ENCODE assay signal across 8 cellular contexts in the genomic region with DNA sequence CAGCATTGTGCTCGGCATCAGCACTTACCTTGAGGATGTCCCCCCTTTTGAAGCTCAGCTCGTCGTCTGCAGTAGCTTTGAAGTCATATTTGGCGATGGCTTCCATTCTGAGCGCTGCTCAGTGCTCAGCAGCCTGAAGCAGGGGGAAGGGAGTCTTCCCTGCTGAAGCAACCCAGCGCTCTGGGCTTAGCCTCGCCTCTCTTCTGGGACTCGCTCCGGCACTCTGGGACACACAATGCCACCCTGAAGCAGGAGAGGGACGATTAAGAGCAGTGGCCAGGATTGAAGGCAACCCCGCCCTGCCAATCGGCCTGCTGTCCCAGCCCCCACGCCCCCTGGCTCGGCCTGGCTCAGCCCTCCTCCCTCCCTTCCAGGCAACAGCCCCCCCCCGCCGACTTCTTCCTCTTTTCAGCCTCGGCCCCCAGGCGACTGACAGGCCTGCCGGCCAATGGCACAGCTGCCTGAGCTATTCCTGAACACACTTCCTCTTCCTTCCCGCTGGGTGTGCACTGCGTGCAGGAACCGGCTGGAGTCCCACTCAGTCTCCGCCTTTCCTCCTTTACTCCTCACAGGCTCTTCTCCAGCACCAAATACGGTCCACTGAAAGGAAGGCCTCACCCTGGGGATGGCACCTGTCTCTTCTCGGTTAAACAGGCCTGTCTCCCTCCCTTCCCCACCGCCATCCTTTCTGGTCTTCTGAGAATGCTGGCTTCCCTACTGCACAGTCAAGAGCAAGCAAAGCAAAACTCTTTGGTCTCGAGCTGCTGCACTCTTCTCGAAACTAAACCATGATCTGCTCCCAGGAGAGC. TPM values are rescaled to one million over a fixed set of nuclear protein-coding genes. Genes with fewer than 3 reads are reported as not detected.
DNase-seq lines count a peak whose midpoint lies in the region; ATAC-seq and TF ChIP-seq lines count a peak whose summit lies in the region.

No MANE protein-coding gene starts in this region.

- peak overlapping the region; percentile 79 for H3K4me2 ChIP-seq in osteoblast (ENCODE audit: insufficient read depth, low read length)

- H3K4me1 Mint-ChIP-seq in activated naive CD8-positive, alpha-beta T cell (ENCODE audit: low read depth) = peaks cover 82% of the 10 kb centered on the region

- peak overlapping the region; percentile 94 for H3K4me3 Mint-ChIP-seq in activated naive CD8-positive, alpha-beta T cell

- H3K79me2 ChIP-seq in osteoblast (ENCODE audit: insufficient read depth, low read length) = peaks cover 90% of the 10 kb centered on the region

- H3K27ac Mint-ChIP-seq in activated naive CD8-positive, alpha-beta T cell = peak overlapping the region; percentile 47

- CTCF ChIA-PET in HEK293T (lab: Yijun Ruan, JAX) = interaction anchor here (0.9 to 1.7 kb wide), 8 partner anchors 10 to 123 kb away, joined by 3 to 8 read pairs (median 5); a partner anchor contains a TSS

- H3K27me3 ChIP-seq in osteoblast (ENCODE audit: insufficient read depth, low read length) (no peaks in the 10 kb centered on the region), testis (no peaks in the 10 kb centered on the region)

- H3K9me3 ChIP-seq in osteoblast (ENCODE audit: low read depth, low read length) (no peaks in the 10 kb centered on the region), testis (no peaks in the 10 kb centered on the region)

- intact Hi-C loops in head of caudate nucleus (cut with DNase I) = no loop called here
- intact Hi-C loops in testis (cut with DNase I; ENCODE audit: low total_unique reads) = no loop called here

- peak; percentile 99 for DNase-seq in ELR (ENCODE audit: low read depth)
- peak; percentile 97 for DNase-seq in HEK293T (ENCODE audit: extremely low spot score)
- DNase-seq in NCI-H1092 (lab: John Stamatoyannopoulos, UW) = peak; percentile 98
- peak; percentile 98 to 100 (median 99) for DNase-seq in head of caudate nucleus
- DNase-seq in osteoblast (ENCODE audit: insufficient read length, low spot score, missing footprints) = peak; percentile 98
- peak; percentile 99 for DNase-seq in testis

- ATAC-seq in SK-N-SH treated with all-trans-retinoic acid at 6 μM for 48 hours = peak; percentile 99

- TF ChIP-seq CTCF in osteoblast (IDR thresholded peaks at IDR 0.05; ENCODE audit: extremely low read depth, low read depth, low read length) = no peak
- peak in 1 of 3 experiments; percentile 19 for TF ChIP-seq CTCF in testis (IDR thresholded peaks at IDR 0.05)

- H3K36me3 Mint-ChIP-seq in activated naive CD8-positive, alpha-beta T cell = peaks cover 2% of the 10 kb centered on the region

- peak overlapping the region; percentile 82 for H2AFZ ChIP-seq in osteoblast (ENCODE audit: low read length)

- H3K27me3 Mint-ChIP-seq in activated naive CD8-positive, alpha-beta T cell = no peaks in the 10 kb centered on the region

- WGBS in testis, 2 donors = 15 to 24% methylated on average over 18 to 28 of the region's 28 CpGs

- H3K27ac ChIP-seq in osteoblast (ENCODE audit: low read depth, low read length) (peak overlapping the region; percentile 57), testis (peak overlapping the region; percentile 47 to 85)

- H3K36me3 ChIP-seq in osteoblast (ENCODE audit: insufficient read depth, low read length) = no peaks in the 10 kb centered on the region
- no peaks in the 10 kb centered on the region for H3K36me3 ChIP-seq in testis (ENCODE audit: low read depth, missing control alignments)

- peaks cover 25% of the 10 kb centered on the region for H4K20me1 ChIP-seq in osteoblast (ENCODE audit: insufficient read depth, low read length)

- no peaks in the 10 kb centered on the region for H3K9me3 Mint-ChIP-seq in activated naive CD8-positive, alpha-beta T cell (ENCODE audit: low read depth)

- peak overlapping the region; percentile 78 for H3K4me3 ChIP-seq in osteoblast (ENCODE audit: insufficient read depth, low read length)
- peak overlapping the region; percentile 49 to 56 for H3K4me3 ChIP-seq in testis

- no peak for TF ChIP-seq POLR2A in testis (IDR thresholded peaks at IDR 0.05)

- peaks cover 38% of the 10 kb centered on the region for H3K4me1 ChIP-seq in osteoblast (ENCODE audit: insufficient read depth, low read length)
- H3K4me1 ChIP-seq in testis = peaks cover 12% of the 10 kb centered on the region

- POLR2A ChIA-PET in HEK293T (lab: Yijun Ruan, JAX) = interaction anchor here (0.6 to 3.7 kb wide), 29 partner anchors 8 to 386 kb away, joined by 3 to 39 read pairs (median 5); a partner anchor contains a TSS

TF ChIP-seq in HEK293T, 16 proteins besides CTCF, POLR2A, EP300 and RAD21:
- TF ChIP-seq BHLHE40 (IDR thresholded peaks at IDR 0.05; ENCODE audit: borderline replicate concordance) (no peak), CTBP1 (IDR thresholded peaks at IDR 0.05; ENCODE audit: borderline replicate concordance) (peak; percentile 20; the same call in 1 of the 2 replicates), ARNT (IDR thresholded peaks at IDR 0.05) (no peak), SUZ12 (IDR thresholded peaks at IDR 0.05) (no peak), FOXM1 (IDR thresholded peaks at IDR 0.05; ENCODE audit: borderline replicate concordance) (peak; percentile 86; the same call in 1 of the 2 replicates), L3MBTL2 (conservative IDR thresholded peaks at IDR 0.05) (no peak), FOXA1 (IDR thresholded peaks at IDR 0.05) (no peak), NFRKB (IDR thresholded peaks at IDR 0.05) (no peak), TARDBP (IDR thresholded peaks at IDR 0.05) (no peak), HDGF (IDR thresholded peaks at IDR 0.05; ENCODE audit: borderline replicate concordance) (no peak), LEF1 (IDR thresholded peaks at IDR 0.05; ENCODE audit: borderline replicate concordance) (no peak), SP1 (IDR thresholded peaks at IDR 0.05) (no peak), ELF4 (IDR thresholded peaks at IDR 0.05) (peak; percentile 80), ZNF384 (IDR thresholded peaks at IDR 0.05) (no peak), FOXK2 (IDR thresholded peaks at IDR 0.05) (no peak)
- TF ChIP-seq, protein P1, sequence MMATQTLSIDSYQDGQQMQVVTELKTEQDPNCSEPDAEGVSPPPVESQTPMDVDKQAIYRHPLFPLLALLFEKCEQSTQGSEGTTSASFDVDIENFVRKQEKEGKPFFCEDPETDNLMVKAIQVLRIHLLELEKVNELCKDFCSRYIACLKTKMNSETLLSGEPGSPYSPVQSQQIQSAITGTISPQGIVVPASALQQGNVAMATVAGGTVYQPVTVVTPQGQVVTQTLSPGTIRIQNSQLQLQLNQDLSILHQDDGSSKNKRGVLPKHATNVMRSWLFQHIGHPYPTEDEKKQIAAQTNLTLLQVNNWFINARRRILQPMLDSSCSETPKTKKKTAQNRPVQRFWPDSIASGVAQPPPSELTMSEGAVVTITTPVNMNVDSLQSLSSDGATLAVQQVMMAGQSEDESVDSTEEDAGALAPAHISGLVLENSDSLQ (IDR thresholded peaks at IDR 0.05) = peak; percentile 100
TF ChIP-seq in HEK293T: peak in this region for 4.

TF ChIP-seq in SK-N-SH treated with all-trans-retinoic acid at 6 μM for 48 hours, 23 proteins besides CTCF, POLR2A, EP300 and RAD21 (continues in another document):
- TF ChIP-seq, protein P2, sequence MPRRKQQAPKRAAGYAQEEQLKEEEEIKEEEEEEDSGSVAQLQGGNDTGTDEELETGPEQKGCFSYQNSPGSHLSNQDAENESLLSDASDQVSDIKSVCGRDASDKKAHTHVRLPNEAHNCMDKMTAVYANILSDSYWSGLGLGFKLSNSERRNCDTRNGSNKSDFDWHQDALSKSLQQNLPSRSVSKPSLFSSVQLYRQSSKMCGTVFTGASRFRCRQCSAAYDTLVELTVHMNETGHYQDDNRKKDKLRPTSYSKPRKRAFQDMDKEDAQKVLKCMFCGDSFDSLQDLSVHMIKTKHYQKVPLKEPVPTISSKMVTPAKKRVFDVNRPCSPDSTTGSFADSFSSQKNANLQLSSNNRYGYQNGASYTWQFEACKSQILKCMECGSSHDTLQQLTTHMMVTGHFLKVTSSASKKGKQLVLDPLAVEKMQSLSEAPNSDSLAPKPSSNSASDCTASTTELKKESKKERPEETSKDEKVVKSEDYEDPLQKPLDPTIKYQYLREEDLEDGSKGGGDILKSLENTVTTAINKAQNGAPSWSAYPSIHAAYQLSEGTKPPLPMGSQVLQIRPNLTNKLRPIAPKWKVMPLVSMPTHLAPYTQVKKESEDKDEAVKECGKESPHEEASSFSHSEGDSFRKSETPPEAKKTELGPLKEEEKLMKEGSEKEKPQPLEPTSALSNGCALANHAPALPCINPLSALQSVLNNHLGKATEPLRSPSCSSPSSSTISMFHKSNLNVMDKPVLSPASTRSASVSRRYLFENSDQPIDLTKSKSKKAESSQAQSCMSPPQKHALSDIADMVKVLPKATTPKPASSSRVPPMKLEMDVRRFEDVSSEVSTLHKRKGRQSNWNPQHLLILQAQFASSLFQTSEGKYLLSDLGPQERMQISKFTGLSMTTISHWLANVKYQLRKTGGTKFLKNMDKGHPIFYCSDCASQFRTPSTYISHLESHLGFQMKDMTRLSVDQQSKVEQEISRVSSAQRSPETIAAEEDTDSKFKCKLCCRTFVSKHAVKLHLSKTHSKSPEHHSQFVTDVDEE (CRISPR knock-in tag; IDR thresholded peaks at IDR 0.05) = peak; percentile 15; the same call in 1 of the 2 replicates
- TF ChIP-seq RARB (CRISPR knock-in tag; IDR thresholded peaks at IDR 0.05) (no peak), TOX (CRISPR knock-in tag; IDR thresholded peaks at IDR 0.05; ENCODE audit: borderline replicate concordance) (no peak)
- TF ChIP-seq, protein P3, sequence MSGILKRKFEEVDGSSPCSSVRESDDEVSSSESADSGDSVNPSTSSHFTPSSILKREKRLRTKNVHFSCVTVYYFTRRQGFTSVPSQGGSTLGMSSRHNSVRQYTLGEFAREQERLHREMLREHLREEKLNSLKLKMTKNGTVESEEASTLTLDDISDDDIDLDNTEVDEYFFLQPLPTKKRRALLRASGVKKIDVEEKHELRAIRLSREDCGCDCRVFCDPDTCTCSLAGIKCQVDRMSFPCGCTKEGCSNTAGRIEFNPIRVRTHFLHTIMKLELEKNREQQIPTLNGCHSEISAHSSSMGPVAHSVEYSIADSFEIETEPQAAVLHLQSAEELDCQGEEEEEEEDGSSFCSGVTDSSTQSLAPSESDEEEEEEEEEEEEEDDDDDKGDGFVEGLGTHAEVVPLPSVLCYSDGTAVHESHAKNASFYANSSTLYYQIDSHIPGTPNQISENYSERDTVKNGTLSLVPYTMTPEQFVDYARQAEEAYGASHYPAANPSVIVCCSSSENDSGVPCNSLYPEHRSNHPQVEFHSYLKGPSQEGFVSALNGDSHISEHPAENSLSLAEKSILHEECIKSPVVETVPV (CRISPR knock-in tag; IDR thresholded peaks at IDR 0.05) = 0 out of 2 replicates have a peak, but pooled peaks have one; percentile 24

RNA-seq across cellular contexts. Expression of a gene that starts 11.8 kb away (rescaled TPM):
- total RNA-seq in osteoblast (68.8 and 69.0 TPM in 2 replicates), testis (10 to 100 TPM; 61.8 to 78.9 TPM)
- polyA plus RNA-seq in testis (ENCODE audit: insufficient read depth, low read depth, low replicate concordance) = 54.6 TPM

Comparison
In these comparisons a context has a peak if more than half of its experiments do, and no peak if none do; other contexts are left out.
1. Peak in every context shown above with its lines: DNase-seq, ATAC-seq, H3K4me3 ChIP-seq and H3K27ac ChIP-seq.